ENCODE assay signal across 9 cellular contexts in the genomic region with DNA sequence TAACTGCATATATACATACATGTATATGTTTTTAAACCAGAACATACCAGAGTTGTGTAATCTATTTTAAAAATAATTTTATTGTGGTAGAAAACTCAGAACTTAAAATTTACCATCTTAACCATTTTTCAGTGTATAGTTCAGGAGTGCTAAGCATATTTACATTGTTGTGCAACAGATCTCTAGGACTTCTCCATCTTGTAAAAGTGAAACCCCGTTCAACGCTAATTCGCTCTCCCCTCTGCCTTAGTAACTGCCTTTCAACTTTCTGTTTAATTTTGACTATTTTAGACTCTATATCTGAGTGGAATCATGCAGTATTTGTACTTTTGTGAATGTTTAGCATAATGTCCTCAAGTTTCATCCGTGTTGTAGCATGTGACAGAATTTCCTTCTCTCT. TPM values are rescaled to one million over a fixed set of nuclear protein-coding genes. Genes with fewer than 3 reads are reported as not detected.
DNase-seq lines count a peak whose midpoint lies in the region; ATAC-seq and TF ChIP-seq lines count a peak whose summit lies in the region.
"Had no signal": no experiment of that assay in that cellular context is flagged by ENCODE, and none has a peak within 500 bp of the region (broad histone marks: within the 10 kb centered on the region; RNA-seq: fewer than 3 reads in every experiment).

No MANE protein-coding gene starts in this region.

- H3K27me3 Mint-ChIP-seq in activated CD8-positive, alpha-beta T cell treated with anti-CD3 and anti-CD28 coated beads, Interleukin-2, amount 10 ng/mL, durations not matched to agents 7 days and 5 days (ENCODE audit: low read depth), result peaks cover 21% of the 10 kb centered on the region

- H3K9me3 Mint-ChIP-seq in activated CD8-positive, alpha-beta T cell treated with anti-CD3 and anti-CD28 coated beads, Interleukin-2, amount 10 ng/mL, durations not matched to agents 7 days and 5 days (ENCODE audit: insufficient read depth), result no peaks in the 10 kb centered on the region

- H3K9me3 ChIP-seq in psoas muscle, result no peaks in the 10 kb centered on the region

- peaks cover 10% of the 10 kb centered on the region for H3K4me1 ChIP-seq in psoas muscle

- H3K27me3 ChIP-seq in psoas muscle (ENCODE audit: insufficient read depth in 3 of 3, low read length in 2 of 3), result no peaks in the 10 kb centered on the region

- no peaks in the 10 kb centered on the region for H3K36me3 ChIP-seq in psoas muscle (ENCODE audit: insufficient read depth in 1 of 2, low read depth in 1 of 2)

- peak overlapping the region; percentile 66 for H3K4me3 ChIP-seq in psoas muscle
- no peak overlapping the region for H3K4me3 ChIP-seq in lower leg skin (ENCODE audit: low read depth, poor library complexity, severe bottlenecking)

- TF ChIP-seq CTCF in psoas muscle (IDR thresholded peaks at IDR 0.05), result no peak
- no peak for TF ChIP-seq CTCF in lower leg skin (IDR thresholded peaks at IDR 0.05)

- ATAC-seq in GM19351 (IDR thresholded peaks at IDR 0.05; ENCODE audit: unreplicated experiment), result peak; percentile 65
- peak; percentile 66 for ATAC-seq in HG03039 (IDR thresholded peaks at IDR 0.05; ENCODE audit: unreplicated experiment)
- no peak for ATAC-seq in activated CD8-positive, alpha-beta T cell treated with anti-CD3 and anti-CD28 coated beads, Interleukin-2, amount 10 ng/mL, durations not matched to agents 7 days and 5 days
- no peak for ATAC-seq in psoas muscle
- no peak for ATAC-seq in GM18505 (IDR thresholded peaks at IDR 0.05; ENCODE audit: unreplicated experiment)

- POLR2A ChIA-PET in activated CD8-positive, alpha-beta T cell treated with anti-CD3 and anti-CD28 coated beads, Interleukin-2, amount 10 ng/mL, durations not matched to agents 7 days and 5 days (lab: Charles Lee), result no interaction called here

- H3K4me3 Mint-ChIP-seq in activated CD8-positive, alpha-beta T cell treated with anti-CD3 and anti-CD28 coated beads, Interleukin-2, amount 10 ng/mL, durations not matched to agents 7 days and 5 days, result peak overlapping the region; percentile 37

- H3K27ac ChIP-seq in psoas muscle, result no peak overlapping the region
- H3K27ac ChIP-seq: KMS-11 had no signal

- no peaks in the 10 kb centered on the region for H3K36me3 Mint-ChIP-seq in activated CD8-positive, alpha-beta T cell treated with anti-CD3 and anti-CD28 coated beads, Interleukin-2, amount 10 ng/mL, durations not matched to agents 7 days and 5 days (ENCODE audit: low read depth)

- whole genome bisulfite sequencing in psoas muscle, 3 donors, result 75 to 87% (median 87%) methylated on average over 4 of the region's 4 CpGs
- WGBS in lower leg skin, 2 donors, result 89 to 90% methylated on average over 4 of the region's 4 CpGs

- DNase-seq in activated CD8-positive, alpha-beta T cell treated with anti-CD3 and anti-CD28 coated beads, Interleukin-2, amount 10 ng/mL, durations not matched to agents 7 days and 5 days, result no peak
- no peak for DNase-seq in psoas muscle
- DNase-seq in stimulated activated CD4-positive, alpha-beta T cell treated with anti-CD3 and anti-CD28 coated beads, Interleukin-12 subunit alpha, Interleukin-12 subunit beta, amount 100 ng/mL, for 4 hours, result no peak
- no peak for DNase-seq in lower leg skin (ENCODE audit: low spot score in 2 of 2)
- DNase-seq in central memory CD4-positive, alpha-beta T cell, result no peak

- no peak overlapping the region for H3K27ac Mint-ChIP-seq in activated CD8-positive, alpha-beta T cell treated with anti-CD3 and anti-CD28 coated beads, Interleukin-2, amount 10 ng/mL, durations not matched to agents 7 days and 5 days

- TF ChIP-seq POLR2A in GM18505 (IDR thresholded peaks at IDR 0.05; ENCODE audit: borderline replicate concordance, extremely low read depth, insufficient read depth, insufficient read length) (no peak), lower leg skin (IDR thresholded peaks at IDR 0.05) (no peak)

- intact Hi-C loops in psoas muscle (cut with DNase I), result no loop called here
- intact Hi-C loops in lower leg skin (cut with DNase I; ENCODE audit: low total_unique reads), result no loop called here

- H3K4me1 Mint-ChIP-seq in activated CD8-positive, alpha-beta T cell treated with anti-CD3 and anti-CD28 coated beads, Interleukin-2, amount 10 ng/mL, durations not matched to agents 7 days and 5 days (ENCODE audit: low read depth), result peaks cover 37% of the 10 kb centered on the region

- CTCF ChIA-PET in activated CD8-positive, alpha-beta T cell treated with anti-CD3 and anti-CD28 coated beads, Interleukin-2, amount 10 ng/mL, durations not matched to agents 7 days and 5 days (lab: Charles Lee), result no interaction called here

RNA-seq across cellular contexts. Expression of gene SSR3, which starts 51.8 kb away (rescaled TPM):
- total RNA-seq in activated CD8-positive, alpha-beta T cell treated with anti-CD3 and anti-CD28 coated beads, Interleukin-2, amount 10 ng/mL, durations not matched to agents 7 days and 5 days, result 100 to 1,000 TPM; 133 to 147 TPM
- total RNA-seq in psoas muscle (100 to 1,000 TPM in 1 of 4 donors, 10 to 100 TPM in 3; 53.2 to 121 (median 71.0) TPM), lower leg skin (10 to 100 TPM; 27.5 to 72.9 (median 44.4) TPM)
- 100 to 1,000 TPM in 1 of 3 donors, 10 to 100 TPM in 2; 70.8 to 252 (median 81.6) TPM for polyA plus RNA-seq in psoas muscle

Comparison
In these comparisons a context has a peak if more than half of its experiments do, and no peak if none do; other contexts are left out.
1. ATAC-seq: peak in GM19351 (single experiment) and HG03039 (single experiment); none in activated CD8-positive, alpha-beta T cell treated with anti-CD3 and anti-CD28 coated beads, Interleukin-2, amount 10 ng/mL, durations not matched to agents 7 days and 5 days (single experiment), psoas muscle (0 of 4) and GM18505 (single experiment).